In genomic region chr20:22838001-22838400, GRCh38 we compare ENCODE assay signal across 34 cellular contexts.
DNase-seq lines count a peak whose midpoint lies in the region; ATAC-seq, FAIRE-seq and TF ChIP-seq lines count a peak whose summit lies in the region.
"Had no signal": no experiment of that assay in that cellular context is flagged by ENCODE, and none has a peak within 500 bp of the region (broad histone marks: within the 10 kb centered on the region; RNA-seq: fewer than 3 reads in every experiment).

No MANE protein-coding gene starts in this region.

- H3K4me1 ChIP-seq in esophagus muscularis mucosa (no peaks in the 10 kb centered on the region), heart left ventricle (peaks cover 0 to 7% (median 0%) of the 10 kb centered on the region in 12 donors)
- H3K4me1 ChIP-seq: BE2C, BLaER1 had no signal

- H3K27ac Mint-ChIP-seq in osteocyte (ENCODE audit: unreplicated experiment) (peak overlapping the region; percentile 25), CD14-positive monocyte (no peak overlapping the region)
- H3K27ac Mint-ChIP-seq: B cell; CD4-positive, alpha-beta memory T cell; CD4-positive, alpha-beta T cell; CD4-positive, CD25-positive, alpha-beta regulatory T cell; CD8-positive, alpha-beta memory T cell; CD8-positive, alpha-beta T cell had no signal

- H3K27me3 ChIP-seq in bronchial epithelial cell (ENCODE audit: control insufficient read depth, insufficient read depth, low read length) (no peaks in the 10 kb centered on the region), esophagus muscularis mucosa (no peaks in the 10 kb centered on the region), heart left ventricle (peaks cover 0 to 2% (median 0%) of the 10 kb centered on the region in 9 donors)
- H3K27me3 ChIP-seq: BE2C; BLaER1; BLaER1 treated with 17β-estradiol and CSF1 and Interleukin-3, amounts not matched to agents 10 nM and 100 nM had no signal

- no peak overlapping the region for H3K27ac ChIP-seq in esophagus muscularis mucosa (replicated peaks in 1 of 4)
- no peak overlapping the region for H3K27ac ChIP-seq in heart left ventricle
- H3K27ac ChIP-seq: 22Rv1; BLaER1; BLaER1 treated with 17β-estradiol and CSF1 and Interleukin-3, amounts not matched to agents 10 nM and 100 nM; C4-2B had no signal

- H3K9me3 Mint-ChIP-seq in osteocyte (ENCODE audit: unreplicated experiment) (no peaks in the 10 kb centered on the region), CD14-positive monocyte (peaks cover 0 to 1% (median 0%) of the 10 kb centered on the region in 7 donors)
- H3K9me3 Mint-ChIP-seq: CD8-positive, alpha-beta T cell had no signal

- peak; percentile 48 for DNase-seq in bronchial epithelial cell (ENCODE audit: low read depth)
- peak; percentile 91 for DNase-seq in esophagus muscularis mucosa (ENCODE audit: extremely low spot score)
- DNase-seq in osteocyte (ENCODE audit: extremely low spot score, unreplicated experiment): no peak
- no peak for DNase-seq in NCI-H526 treated with DMSO at 0.1 percent for 48 hours (lab: John Stamatoyannopoulos, UW)
- DNase-seq in heart left ventricle: no peak
- DNase-seq in CD14-positive monocyte (ENCODE audit: low spot score): no peak
- DNase-seq: 8988T; ACHN; AML-193; BE2C; C1 segment of cervical spinal cord; Caco-2; Calu3; CD4-positive, alpha-beta memory T cell; CD4-positive, alpha-beta T cell; CD4-positive, CD25-positive, alpha-beta regulatory T cell; CD8-positive, alpha-beta memory T cell; CD8-positive, alpha-beta T cell; COR-L47; DMS 273 treated with DMSO at 0.1 percent for 48 hours; DMS153; DMS53; DMS79; DMS79 treated with DMSO at 0.1 percent for 48 hours; DND-41; EL had no signal

- TF ChIP-seq EP300 in esophagus muscularis mucosa (IDR thresholded peaks at IDR 0.05): no peak

- H3K27me3 Mint-ChIP-seq in osteocyte (ENCODE audit: unreplicated experiment): no peaks in the 10 kb centered on the region
- H3K27me3 Mint-ChIP-seq in CD14-positive monocyte (ENCODE audit: low read depth in 3 of 3): peaks cover 4 to 6% (median 5%) of the 10 kb centered on the region in 3 donors
- H3K27me3 Mint-ChIP-seq: CD4-positive, alpha-beta T cell; CD4-positive, CD25-positive, alpha-beta regulatory T cell; CD8-positive, alpha-beta memory T cell had no signal

- no peak overlapping the region for H3K4me3 Mint-ChIP-seq in osteocyte (ENCODE audit: unreplicated experiment)
- no peak overlapping the region for H3K4me3 Mint-ChIP-seq in CD14-positive monocyte
- H3K4me3 Mint-ChIP-seq: B cell; CD4-positive, alpha-beta memory T cell; CD4-positive, alpha-beta T cell; CD4-positive, CD25-positive, alpha-beta regulatory T cell; CD8-positive, alpha-beta memory T cell; CD8-positive, alpha-beta T cell had no signal

- H3K36me3 ChIP-seq in bronchial epithelial cell (ENCODE audit: control insufficient read depth, insufficient read depth, low read length) (no peaks in the 10 kb centered on the region), esophagus muscularis mucosa (no peaks in the 10 kb centered on the region), heart left ventricle (no peaks in the 10 kb centered on the region)
- H3K36me3 ChIP-seq: BE2C; BLaER1; BLaER1 treated with 17β-estradiol and CSF1 and Interleukin-3, amounts not matched to agents 10 nM and 100 nM had no signal

- 89% methylated on average over 1 of the region's 1 CpG for WGBS in esophagus muscularis mucosa
- WGBS in heart left ventricle, 4 donors: 64 to 100% (median 93%) methylated on average over 1 of the region's 1 CpG

- TF ChIP-seq CTCF in bronchial epithelial cell (IDR thresholded peaks at IDR 0.05; ENCODE audit: insufficient read depth, low read length, severe bottlenecking) (no peak), esophagus muscularis mucosa (IDR thresholded peaks at IDR 0.05) (no peak), osteocyte (IDR thresholded peaks at IDR 0.05) (no peak), heart left ventricle (IDR thresholded peaks at IDR 0.05) (no peak), CD14-positive monocyte (IDR thresholded peaks at IDR 0.05) (no peak)

- H3K4me3 ChIP-seq in bronchial epithelial cell (ENCODE audit: low read depth, low read length) (no peak overlapping the region), esophagus muscularis mucosa (no peak overlapping the region), heart left ventricle (no peak overlapping the region)
- H3K4me3 ChIP-seq: A549; BLaER1; BLaER1 treated with 17β-estradiol and CSF1 and Interleukin-3, amounts not matched to agents 10 nM and 100 nM had no signal

- no peak for FAIRE-seq in bronchial epithelial cell (lab: Jason Lieb, UNC)
- FAIRE-seq: A204.1, A549, D721Med had no signal

- H3K9me3 ChIP-seq in esophagus muscularis mucosa (no peaks in the 10 kb centered on the region), heart left ventricle (no peaks in the 10 kb centered on the region)
- H3K9me3 ChIP-seq: A549; BE2C; BLaER1; BLaER1 treated with 17β-estradiol and CSF1 and Interleukin-3, amounts not matched to agents 10 nM and 100 nM; Caco-2 had no signal

- H3K4me1 Mint-ChIP-seq in osteocyte (ENCODE audit: unreplicated experiment) (peaks cover 53% of the 10 kb centered on the region), CD14-positive monocyte (no peaks in the 10 kb centered on the region)
- H3K4me1 Mint-ChIP-seq: B cell; CD4-positive, alpha-beta memory T cell; CD4-positive, CD25-positive, alpha-beta regulatory T cell; CD8-positive, alpha-beta memory T cell had no signal

- intact Hi-C loops in esophagus muscularis mucosa (cut with DNase I) (no loop called here), heart left ventricle (cut with DNase I) (no loop called here), CD14-positive monocyte (cut with micrococcal nuclease) (no loop called here)

- TF ChIP-seq POLR2A in esophagus muscularis mucosa (IDR thresholded peaks at IDR 0.05; ENCODE audit: low read depth) (no peak), heart left ventricle (IDR thresholded peaks at IDR 0.05) (no peak)

- H3K36me3 Mint-ChIP-seq in osteocyte (ENCODE audit: unreplicated experiment) (no peaks in the 10 kb centered on the region), CD14-positive monocyte (no peaks in the 10 kb centered on the region)
- H3K36me3 Mint-ChIP-seq: CD4-positive, alpha-beta memory T cell; CD4-positive, CD25-positive, alpha-beta regulatory T cell; CD8-positive, alpha-beta memory T cell; CD8-positive, alpha-beta T cell had no signal

- ATAC-seq in heart left ventricle: no peak
- ATAC-seq: A549; CD8-positive, alpha-beta T cell had no signal

Comparison
In these comparisons a context has a peak if more than half of its experiments do, and no peak if none do; other contexts are left out.
1. DNase-seq: peak in bronchial epithelial cell (single experiment) and esophagus muscularis mucosa (single experiment); none in osteocyte (single experiment), NCI-H526 treated with DMSO at 0.1 percent for 48 hours (single experiment), heart left ventricle (0 of 5) and CD14-positive monocyte (single experiment).